In the genomic region with DNA sequence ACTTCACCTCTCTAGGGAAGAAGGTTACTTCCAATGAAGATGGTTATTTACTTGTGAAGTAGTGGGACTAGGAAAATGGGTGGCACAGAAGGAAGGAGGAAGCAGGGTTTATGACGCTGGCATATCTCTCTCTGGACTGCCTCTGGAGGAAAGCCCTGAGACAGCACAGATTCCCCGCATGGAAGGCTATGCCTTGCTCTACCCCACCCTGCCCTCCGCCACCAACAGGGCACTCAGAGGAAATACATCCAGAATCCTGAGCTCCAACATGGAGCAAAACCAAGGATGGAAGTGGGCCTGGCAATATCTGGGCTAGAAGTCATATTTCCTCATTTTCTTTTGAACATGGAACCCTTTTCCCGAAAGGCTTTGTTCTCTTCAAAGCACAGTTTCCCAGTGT, we compare ENCODE assay signal across 1 cellular context.
TF ChIP-seq lines count a peak whose summit lies in the region.

No MANE protein-coding gene starts in this region.

TF ChIP-seq in GM23338, 12 proteins besides CTCF, POLR2A, EP300 and RAD21 (continued from another document):
- TF ChIP-seq, protein P1, sequence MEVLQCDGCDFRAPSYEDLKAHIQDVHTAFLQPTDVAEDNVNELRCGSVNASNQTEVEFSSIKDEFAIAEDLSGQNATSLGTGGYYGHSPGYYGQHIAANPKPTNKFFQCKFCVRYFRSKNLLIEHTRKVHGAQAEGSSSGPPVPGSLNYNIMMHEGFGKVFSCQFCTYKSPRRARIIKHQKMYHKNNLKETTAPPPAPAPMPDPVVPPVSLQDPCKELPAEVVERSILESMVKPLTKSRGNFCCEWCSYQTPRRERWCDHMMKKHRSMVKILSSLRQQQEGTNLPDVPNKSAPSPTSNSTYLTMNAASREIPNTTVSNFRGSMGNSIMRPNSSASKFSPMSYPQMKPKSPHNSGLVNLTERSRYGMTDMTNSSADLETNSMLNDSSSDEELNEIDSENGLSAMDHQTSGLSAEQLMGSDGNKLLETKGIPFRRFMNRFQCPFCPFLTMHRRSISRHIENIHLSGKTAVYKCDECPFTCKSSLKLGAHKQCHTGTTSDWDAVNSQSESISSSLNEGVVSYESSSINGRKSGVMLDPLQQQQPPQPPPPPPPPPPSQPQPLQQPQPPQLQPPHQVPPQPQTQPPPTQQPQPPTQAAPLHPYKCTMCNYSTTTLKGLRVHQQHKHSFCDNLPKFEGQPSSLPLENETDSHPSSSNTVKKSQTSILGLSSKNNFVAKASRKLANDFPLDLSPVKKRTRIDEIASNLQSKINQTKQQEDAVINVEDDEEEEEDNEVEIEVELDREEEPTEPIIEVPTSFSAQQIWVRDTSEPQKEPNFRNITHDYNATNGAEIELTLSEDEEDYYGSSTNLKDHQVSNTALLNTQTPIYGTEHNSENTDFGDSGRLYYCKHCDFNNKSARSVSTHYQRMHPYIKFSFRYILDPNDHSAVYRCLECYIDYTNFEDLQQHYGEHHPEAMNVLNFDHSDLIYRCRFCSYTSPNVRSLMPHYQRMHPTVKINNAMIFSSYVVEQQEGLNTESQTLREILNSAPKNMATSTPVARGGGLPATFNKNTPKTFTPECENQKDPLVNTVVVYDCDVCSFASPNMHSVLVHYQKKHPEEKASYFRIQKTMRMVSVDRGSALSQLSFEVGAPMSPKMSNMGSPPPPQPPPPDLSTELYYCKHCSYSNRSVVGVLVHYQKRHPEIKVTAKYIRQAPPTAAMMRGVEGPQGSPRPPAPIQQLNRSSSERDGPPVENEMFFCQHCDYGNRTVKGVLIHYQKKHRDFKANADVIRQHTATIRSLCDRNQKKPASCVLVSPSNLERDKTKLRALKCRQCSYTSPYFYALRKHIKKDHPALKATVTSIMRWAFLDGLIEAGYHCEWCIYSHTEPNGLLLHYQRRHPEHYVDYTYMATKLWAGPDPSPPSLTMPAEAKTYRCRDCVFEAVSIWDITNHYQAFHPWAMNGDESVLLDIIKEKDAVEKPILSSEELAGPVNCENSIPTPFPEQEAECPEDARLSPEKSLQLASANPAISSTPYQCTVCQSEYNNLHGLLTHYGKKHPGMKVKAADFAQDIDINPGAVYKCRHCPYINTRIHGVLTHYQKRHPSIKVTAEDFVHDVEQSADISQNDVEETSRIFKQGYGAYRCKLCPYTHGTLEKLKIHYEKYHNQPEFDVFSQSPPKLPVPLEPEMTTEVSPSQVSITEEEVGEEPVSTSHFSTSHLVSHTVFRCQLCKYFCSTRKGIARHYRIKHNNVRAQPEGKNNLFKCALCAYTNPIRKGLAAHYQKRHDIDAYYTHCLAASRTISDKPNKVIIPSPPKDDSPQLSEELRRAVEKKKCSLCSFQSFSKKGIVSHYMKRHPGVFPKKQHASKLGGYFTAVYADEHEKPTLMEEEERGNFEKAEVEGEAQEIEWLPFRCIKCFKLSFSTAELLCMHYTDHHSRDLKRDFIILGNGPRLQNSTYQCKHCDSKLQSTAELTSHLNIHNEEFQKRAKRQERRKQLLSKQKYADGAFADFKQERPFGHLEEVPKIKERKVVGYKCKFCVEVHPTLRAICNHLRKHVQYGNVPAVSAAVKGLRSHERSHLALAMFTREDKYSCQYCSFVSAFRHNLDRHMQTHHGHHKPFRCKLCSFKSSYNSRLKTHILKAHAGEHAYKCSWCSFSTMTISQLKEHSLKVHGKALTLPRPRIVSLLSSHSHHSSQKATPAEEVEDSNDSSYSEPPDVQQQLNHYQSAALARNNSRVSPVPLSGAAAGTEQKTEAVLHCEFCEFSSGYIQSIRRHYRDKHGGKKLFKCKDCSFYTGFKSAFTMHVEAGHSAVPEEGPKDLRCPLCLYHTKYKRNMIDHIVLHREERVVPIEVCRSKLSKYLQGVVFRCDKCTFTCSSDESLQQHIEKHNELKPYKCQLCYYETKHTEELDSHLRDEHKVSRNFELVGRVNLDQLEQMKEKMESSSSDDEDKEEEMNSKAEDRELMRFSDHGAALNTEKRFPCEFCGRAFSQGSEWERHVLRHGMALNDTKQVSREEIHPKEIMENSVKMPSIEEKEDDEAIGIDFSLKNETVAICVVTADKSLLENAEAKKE (CRISPR knock-in tag; IDR thresholded peaks at IDR 0.05) = no peak
- no peak for TF ChIP-seq STAT1 (IDR thresholded peaks at IDR 0.05; ENCODE audit: unreplicated experiment)
- TF ChIP-seq ZNF114 (CRISPR knock-in tag; IDR thresholded peaks at IDR 0.05) = no peak
- no peak for TF ChIP-seq ZNF331 (CRISPR knock-in tag; IDR thresholded peaks at IDR 0.05; ENCODE audit: low read depth)
- TF ChIP-seq, protein P2, sequence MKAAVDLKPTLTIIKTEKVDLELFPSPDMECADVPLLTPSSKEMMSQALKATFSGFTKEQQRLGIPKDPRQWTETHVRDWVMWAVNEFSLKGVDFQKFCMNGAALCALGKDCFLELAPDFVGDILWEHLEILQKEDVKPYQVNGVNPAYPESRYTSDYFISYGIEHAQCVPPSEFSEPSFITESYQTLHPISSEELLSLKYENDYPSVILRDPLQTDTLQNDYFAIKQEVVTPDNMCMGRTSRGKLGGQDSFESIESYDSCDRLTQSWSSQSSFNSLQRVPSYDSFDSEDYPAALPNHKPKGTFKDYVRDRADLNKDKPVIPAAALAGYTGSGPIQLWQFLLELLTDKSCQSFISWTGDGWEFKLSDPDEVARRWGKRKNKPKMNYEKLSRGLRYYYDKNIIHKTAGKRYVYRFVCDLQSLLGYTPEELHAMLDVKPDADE (IDR thresholded peaks at IDR 0.05) = no peak
- TF ChIP-seq REST (IDR thresholded peaks at IDR 0.05; ENCODE audit: unreplicated experiment) = no peak
- no peak for TF ChIP-seq POLR2AphosphoS5 (IDR thresholded peaks at IDR 0.05; ENCODE audit: low read depth)
- no peak for TF ChIP-seq NANOG (IDR thresholded peaks at IDR 0.05; ENCODE audit: borderline replicate concordance)
- TF ChIP-seq JUNB (IDR thresholded peaks at IDR 0.05; ENCODE audit: unreplicated experiment) = no peak
- no peak for TF ChIP-seq EZH2phosphoT487 (IDR thresholded peaks at IDR 0.05; ENCODE audit: unreplicated experiment)
